ENCODE assay signal across 1 cellular context in the genomic region with DNA sequence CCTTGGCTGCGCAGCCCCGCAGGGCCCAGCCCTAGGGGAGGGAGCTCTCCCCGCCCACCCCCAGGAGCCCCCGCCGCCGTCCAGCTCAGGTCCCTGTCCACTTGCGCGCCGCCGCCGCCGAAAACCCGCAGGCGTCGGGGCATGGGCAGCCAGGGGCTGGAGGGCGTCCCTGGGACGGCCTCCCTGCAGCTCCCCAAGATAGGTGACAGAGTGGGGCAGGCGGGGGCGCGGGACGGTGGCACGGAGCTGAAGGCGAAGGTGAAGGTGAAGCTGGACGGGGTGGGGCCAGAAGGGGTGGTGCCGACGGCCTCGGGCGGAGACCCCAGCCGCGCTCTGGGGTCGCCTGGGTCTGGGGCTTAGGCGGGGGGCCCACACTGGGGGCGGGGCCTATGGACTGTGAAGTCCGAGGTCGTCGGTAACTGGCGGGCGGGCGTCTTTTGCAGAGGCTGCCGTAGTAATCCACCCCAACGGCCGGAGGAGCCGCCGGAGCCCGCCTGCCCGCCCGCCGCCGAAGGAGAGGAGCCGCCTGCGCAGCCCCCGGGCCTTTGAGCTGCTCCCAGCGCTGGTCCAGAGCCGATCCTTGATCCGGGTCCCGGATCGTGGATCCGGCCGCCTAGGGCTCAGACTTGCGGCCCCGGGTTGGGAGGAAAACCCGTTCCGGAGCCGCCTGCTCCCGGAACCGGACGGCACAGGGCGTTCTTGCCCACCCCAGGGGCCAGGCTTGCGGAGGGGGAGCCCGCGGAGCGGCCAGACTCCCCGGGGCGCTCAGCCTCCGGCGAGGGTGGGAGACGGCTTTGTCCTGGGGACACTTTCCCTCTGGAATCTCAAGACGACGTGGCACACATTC.
TF ChIP-seq lines count a peak whose summit lies in the region.

No MANE protein-coding gene starts in this region.

TF ChIP-seq in K562, 482 proteins besides CTCF, POLR2A, EP300 and RAD21 (continued from another document):
- TF ChIP-seq ZBTB33 (CRISPR knock-in tag; IDR thresholded peaks at IDR 0.05) (peak; percentile 97), FIP1L1 (IDR thresholded peaks at IDR 0.05; ENCODE audit: low read depth, low read length, poor library complexity, severe bottlenecking) (peak; percentile 24)
